ENCODE assay signal across 8 cellular contexts in the genomic region with DNA sequence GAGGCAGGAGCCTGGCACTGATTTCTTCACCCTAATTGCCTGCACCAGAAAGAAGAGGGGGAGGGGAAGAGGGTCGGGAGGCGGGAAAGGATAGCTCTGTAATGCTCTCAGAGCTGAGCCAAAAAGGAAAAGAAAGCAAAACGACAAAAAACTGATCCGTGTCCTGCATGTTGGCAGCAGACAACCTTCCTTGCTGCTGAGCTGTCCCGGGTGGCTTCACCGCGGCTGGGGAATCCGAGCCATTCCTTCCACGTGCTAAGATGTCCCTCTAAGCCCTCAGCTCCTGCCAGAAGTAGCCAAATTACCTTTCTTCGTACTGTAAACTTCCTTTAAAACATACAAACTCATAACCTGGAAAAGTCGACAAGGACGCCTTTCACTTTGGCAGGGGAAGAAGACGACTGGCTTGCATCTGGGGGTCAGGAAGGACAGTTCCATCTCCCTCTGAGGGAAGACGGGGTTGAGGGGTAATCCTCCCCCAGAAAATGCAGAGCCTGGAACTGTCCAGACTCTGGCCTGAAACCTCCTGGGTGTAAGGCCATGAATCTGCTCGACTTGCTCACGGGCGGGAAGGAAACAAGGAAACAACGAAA. TPM values are rescaled to one million over a fixed set of nuclear protein-coding genes. Genes with fewer than 3 reads are reported as not detected.
DNase-seq lines count a peak whose midpoint lies in the region; ATAC-seq, FAIRE-seq and TF ChIP-seq lines count a peak whose summit lies in the region.

No MANE protein-coding gene starts in this region.

- ATAC-seq in natural killer cell (no peak), HG03521 (IDR thresholded peaks at IDR 0.05; ENCODE audit: unreplicated experiment) (no peak), GM21360 (IDR thresholded peaks at IDR 0.05; ENCODE audit: unreplicated experiment) (no peak)

- H3K4me1 Mint-ChIP-seq in HFFc6 (ENCODE audit: low read depth): peaks cover 23% of the 10 kb centered on the region
- H3K4me1 Mint-ChIP-seq in natural killer cell: peaks cover 40 to 44% of the 10 kb centered on the region in 2 donors

- FAIRE-seq in HTR-8/SVneo (lab: Jason Lieb, UNC): no peak

- peak overlapping the region; percentile 81 for H3K4me3 Mint-ChIP-seq in HFFc6
- H3K4me3 Mint-ChIP-seq in natural killer cell: peak overlapping the region; percentile 21

- H3K27me3 Mint-ChIP-seq in HFFc6 (ENCODE audit: insufficient read depth): peaks cover 58% of the 10 kb centered on the region
- peaks cover 68 to 78% of the 10 kb centered on the region in 2 donors for H3K27me3 Mint-ChIP-seq in natural killer cell (ENCODE audit: low read depth in 2 of 2)

- DNase-seq in AG08396 (ENCODE audit: low spot score) (peak; percentile 45), HFFc6 (no peak), dermis blood vessel endothelial cell (peak; percentile 37), natural killer cell (no peak), HTR-8/SVneo (ENCODE audit: insufficient read length, low spot score) (no peak), NCI-H146 treated with DMSO at 0.1 percent for 48 hours (lab: John Stamatoyannopoulos, UW; ENCODE audit: unreplicated experiment) (no peak)

- H3K9me3 Mint-ChIP-seq in HFFc6 (peaks cover 22% of the 10 kb centered on the region), natural killer cell (peaks cover 0 to 3% of the 10 kb centered on the region in 2 donors)

- no peak overlapping the region for H3K27ac Mint-ChIP-seq in HFFc6
- H3K27ac Mint-ChIP-seq in natural killer cell: no peak overlapping the region

- intact Hi-C loops in natural killer cell (cut with micrococcal nuclease): no loop called here

- H3K36me3 Mint-ChIP-seq in HFFc6 (ENCODE audit: low read depth) (peaks cover 24% of the 10 kb centered on the region), natural killer cell (no peaks in the 10 kb centered on the region)

- TF ChIP-seq CTCF in HFFc6 (IDR thresholded peaks at IDR 0.05) (no peak), natural killer cell (IDR thresholded peaks at IDR 0.05) (no peak)

RNA-seq across cellular contexts. Expression of gene OTX1, which starts 7.6 kb away (rescaled TPM):
- under 1 TPM; 0.41 to 0.61 (median 0.53) TPM for total RNA-seq in HFFc6 (2021; fragmentation: NEBNext Ultra II Directional; extraction: Animal tissue kit (Norgen Biotek cat#: 25700))
- total RNA-seq in dermis blood vessel endothelial cell (0.34 TPM in 1 of 2 replicates, not detected in the other), natural killer cell (not detected)

Comparison
In these comparisons a context has a peak if more than half of its experiments do, and no peak if none do; other contexts are left out.
1. DNase-seq: peak in AG08396 (single experiment) and dermis blood vessel endothelial cell (single experiment); none in HFFc6 (single experiment), natural killer cell (single experiment), HTR-8/SVneo (single experiment) and NCI-H146 treated with DMSO at 0.1 percent for 48 hours (single experiment).